10 cellular contexts compared by ENCODE assay signal in genomic region chr22:36363378-36363931, GRCh38. TPM values are rescaled to one million over a fixed set of nuclear protein-coding genes. Genes with fewer than 3 reads are reported as not detected.
A peak's percentile ranks its signal among the peaks of the same experiment; 100 is the strongest.
DNase-seq lines count a peak whose midpoint lies in the region; ATAC-seq and TF ChIP-seq lines count a peak whose summit lies in the region.
"Had no signal": no experiment of that assay in that cellular context is flagged by ENCODE, and none has a peak within 500 bp of the region (broad histone marks: within the 10 kb centered on the region; RNA-seq: fewer than 3 reads in every experiment).

No MANE protein-coding gene starts in this region.

- DNase-seq in cardiac muscle cell (ENCODE audit: low read depth in 1 of 2, low spot score in 1 of 2) (no peak), left cardiac atrium (no peak), memory B cell (ENCODE audit: low spot score in 2 of 2) (no peak), hippocampal formation (lab: John Stamatoyannopoulos, UW) (no peak)
- no peak for DNase-seq in activated naive CD8-positive, alpha-beta T cell treated with anti-CD3 and anti-CD28 coated beads, Interleukin-2, amount 50 U/mL, for 24 hours
- DNase-seq: glutamatergic neuron, NCI-H1105 had no signal

- peaks cover 75% of the 10 kb centered on the region for H3K4me1 ChIP-seq in cardiac muscle cell (ENCODE audit: low read depth)
- H3K4me1 ChIP-seq in urinary bladder (ENCODE audit: insufficient read depth), result no peaks in the 10 kb centered on the region

- 60% methylated on average over 4 of the region's 4 CpGs for WGBS in urinary bladder

- intact Hi-C loops in left cardiac atrium (cut with DNase I), result no loop called here

- H3K27me3 Mint-ChIP-seq in activated naive CD8-positive, alpha-beta T cell treated with anti-CD3 and anti-CD28 coated beads, Interleukin-2, amount 50 U/mL, for 24 hours, result no peaks in the 10 kb centered on the region
- H3K27me3 Mint-ChIP-seq in memory B cell, result no peaks in the 10 kb centered on the region

- peak overlapping the region; percentile 96 for H3K27ac Mint-ChIP-seq in activated naive CD8-positive, alpha-beta T cell treated with anti-CD3 and anti-CD28 coated beads, Interleukin-2, amount 50 U/mL, for 24 hours
- H3K27ac Mint-ChIP-seq in memory B cell, result peak overlapping the region; percentile 94

- no peaks in the 10 kb centered on the region for H3K9me3 Mint-ChIP-seq in activated naive CD8-positive, alpha-beta T cell treated with anti-CD3 and anti-CD28 coated beads, Interleukin-2, amount 50 U/mL, for 24 hours
- no peaks in the 10 kb centered on the region for H3K9me3 Mint-ChIP-seq in memory B cell

- ATAC-seq in left cardiac atrium (no peak), memory B cell (ENCODE audit: low read depth) (no peak), HG03342 (IDR thresholded peaks at IDR 0.05; ENCODE audit: unreplicated experiment) (no peak), HG02678 (IDR thresholded peaks at IDR 0.05; ENCODE audit: unreplicated experiment) (no peak)
- ATAC-seq in activated naive CD8-positive, alpha-beta T cell treated with anti-CD3 and anti-CD28 coated beads, Interleukin-2, amount 50 U/mL, for 24 hours, result no peak

- H3K27me3 ChIP-seq in cardiac muscle cell, result no peaks in the 10 kb centered on the region

- H3K4me1 Mint-ChIP-seq in activated naive CD8-positive, alpha-beta T cell treated with anti-CD3 and anti-CD28 coated beads, Interleukin-2, amount 50 U/mL, for 24 hours, result peaks cover 100% of the 10 kb centered on the region
- peaks cover 81% of the 10 kb centered on the region for H3K4me1 Mint-ChIP-seq in memory B cell

- no peaks in the 10 kb centered on the region for H3K9me3 ChIP-seq in cardiac muscle cell (ENCODE audit: low read depth)

- no peaks in the 10 kb centered on the region for H3K36me3 ChIP-seq in cardiac muscle cell
- no peaks in the 10 kb centered on the region for H3K36me3 ChIP-seq in urinary bladder (ENCODE audit: insufficient read depth)

- H3K27ac ChIP-seq in cardiac muscle cell (peak overlapping the region; percentile 92), urinary bladder (ENCODE audit: low read depth) (peak overlapping the region; percentile 30)

- peak overlapping the region; percentile 74 for H3K4me3 Mint-ChIP-seq in activated naive CD8-positive, alpha-beta T cell treated with anti-CD3 and anti-CD28 coated beads, Interleukin-2, amount 50 U/mL, for 24 hours
- peak overlapping the region; percentile 75 for H3K4me3 Mint-ChIP-seq in memory B cell

- peaks cover 48% of the 10 kb centered on the region for H3K36me3 Mint-ChIP-seq in activated naive CD8-positive, alpha-beta T cell treated with anti-CD3 and anti-CD28 coated beads, Interleukin-2, amount 50 U/mL, for 24 hours (ENCODE audit: low read depth)
- H3K36me3 Mint-ChIP-seq in memory B cell, result peaks cover 18% of the 10 kb centered on the region

- no peak for TF ChIP-seq CTCF in cardiac muscle cell (IDR thresholded peaks at IDR 0.05; ENCODE audit: low read depth, low read length)

- H3K4me3 ChIP-seq in cardiac muscle cell (no peak overlapping the region), urinary bladder (ENCODE audit: low read depth, low read length) (no peak overlapping the region)

RNA-seq across cellular contexts. Expression of gene MYH9, which starts 24.3 kb away (rescaled TPM):
- total RNA-seq in cardiac muscle cell, result 131 and 174 TPM in 2 replicates
- polyA plus RNA-seq in cardiac muscle cell, result 88.7 and 98.0 TPM in 2 replicates
- total RNA-seq in left cardiac atrium, result 100 to 1,000 TPM; 225 to 367 TPM
- total RNA-seq in urinary bladder, result 150 TPM
- 258 TPM for polyA plus RNA-seq in urinary bladder
